In the genomic region with DNA sequence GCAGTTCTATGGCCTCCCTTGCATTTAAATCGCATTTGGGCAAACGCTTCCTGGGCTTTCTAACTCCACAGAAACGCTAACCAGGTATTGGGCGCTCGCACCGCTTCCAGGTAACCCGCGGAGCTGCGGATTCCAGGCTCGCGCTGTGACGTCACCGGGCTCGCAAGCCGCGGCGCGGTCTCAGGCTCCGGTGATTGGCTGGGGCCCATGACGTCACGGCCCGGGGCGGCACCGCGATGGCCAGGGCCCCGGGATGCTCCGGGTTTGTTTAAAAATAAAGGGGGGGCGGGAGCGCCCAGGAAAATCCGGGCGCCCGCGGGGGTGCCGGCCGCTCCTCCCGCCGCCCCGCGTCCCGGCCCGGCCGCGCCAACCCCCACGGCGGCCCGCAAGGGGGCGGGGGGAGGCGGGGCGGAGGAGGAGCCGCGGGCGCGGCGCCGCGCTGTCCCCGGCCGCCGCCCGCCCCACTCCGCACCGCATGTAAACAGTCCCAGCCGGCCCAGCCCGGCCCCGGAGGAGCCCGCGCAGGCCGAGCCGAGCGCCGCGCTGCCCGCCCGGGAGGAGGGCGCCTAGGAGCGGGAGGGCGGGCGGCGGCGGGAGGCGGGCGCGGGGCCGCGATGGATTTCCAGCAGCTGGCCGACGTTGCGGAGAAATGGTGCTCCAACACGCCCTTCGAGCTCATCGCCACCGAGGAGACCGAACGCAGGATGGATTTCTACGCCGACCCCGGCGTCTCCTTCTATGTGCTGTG, we compare ENCODE assay signal across 8 cellular contexts. TPM values are rescaled to one million over a fixed set of nuclear protein-coding genes. Genes with fewer than 3 reads are reported as not detected.
DNase-seq lines count a peak whose midpoint lies in the region; ATAC-seq and TF ChIP-seq lines count a peak whose summit lies in the region.

A gene (plus strand): TSS at position 464 of the 748 bp plus-strand sequence. CDS start 151 bp downstream, at position 615.

- no peak for DNase-seq in GM12864 (ENCODE audit: low read depth)
- peak; percentile 83 for DNase-seq in NCI-H128 (lab: John Stamatoyannopoulos, UW; ENCODE audit: unreplicated experiment)
- peak; percentile 78 to 88 (median 84) for DNase-seq in T-helper 1 cell
- peak; percentile 76 for DNase-seq in amniotic epithelial cell (ENCODE audit: low read depth)
- peak; percentile 93 for DNase-seq in left cardiac atrium
- peak; percentile 77 for DNase-seq in pons (ENCODE audit: low spot score)
- peak; percentile 80 to 92 for DNase-seq in tibial artery

- intact Hi-C loops in left cardiac atrium (cut with DNase I): no loop called here
- intact Hi-C loops in tibial artery (cut with DNase I; ENCODE audit: low total_unique reads): loop anchor here (5.0 to 10.0 kb wide), 2 partner anchors 107 to 150 kb away; a partner anchor contains a TSS

- ATAC-seq in HG02759 (IDR thresholded peaks at IDR 0.05; ENCODE audit: unreplicated experiment) (peak; percentile 86), left cardiac atrium (peak; percentile 82 to 84)

- TF ChIP-seq CTCF in GM12864 (IDR thresholded peaks at IDR 0.05; ENCODE audit: low read depth, low read length, missing control alignments): no peak
- TF ChIP-seq CTCF in tibial artery (IDR thresholded peaks at IDR 0.05): peak in 1 of 2 experiments; percentile 12

- no peaks in the 10 kb centered on the region for H3K36me3 ChIP-seq in tibial artery

- no peaks in the 10 kb centered on the region for H3K9me3 ChIP-seq in tibial artery

- H3K4me3 ChIP-seq in GM12864 (ENCODE audit: low read depth, low read length) (peak within 1 kb of the TSS; percentile 70), tibial artery (peak within 1 kb of the TSS; percentile 90 to 91)

- peak within 1 kb of the TSS; percentile 92 to 95 for H3K27ac ChIP-seq in tibial artery

- H3K4me1 ChIP-seq in tibial artery: peaks cover 0 to 42% (median 25%) of the 10 kb centered on the region in 4 donors

- H3K27me3 ChIP-seq in tibial artery: no peaks in the 10 kb centered on the region

RNA-seq across cellular contexts. Expression of the gene that starts here (rescaled TPM):
- 10 to 100 TPM; 25.8 to 27.3 TPM for total RNA-seq in left cardiac atrium
